21 cellular contexts compared by ENCODE assay signal in genomic region chrX:45046417-45046816, GRCh38.
DNase-seq lines count a peak whose midpoint lies in the region; ATAC-seq, FAIRE-seq and TF ChIP-seq lines count a peak whose summit lies in the region.
"Had no signal": no experiment of that assay in that cellular context is flagged by ENCODE, and none has a peak within 500 bp of the region (broad histone marks: within the 10 kb centered on the region; RNA-seq: fewer than 3 reads in every experiment).

No MANE protein-coding gene starts in this region.

- H3K27ac ChIP-seq in GM23338 (ENCODE audit: low read depth) (no peak overlapping the region), Panc1 (ENCODE audit: low read length) (no peak overlapping the region)
- H3K27ac ChIP-seq: BLaER1, C4-2B, GM23248 had no signal

- CTCF ChIA-PET in Panc1 (lab: Charles Lee): no interaction called here
- CTCF ChIA-PET in activated CD4-positive, alpha-beta T cell treated with anti-CD3 and anti-CD28 coated beads for 36 hours (lab: Charles Lee): interaction anchor here (1.5 kb wide), 1 partner anchor 24 kb away, joined by 5 read pairs; no protein-coding TSS in a partner anchor

- DNase-seq in GM23338 (ENCODE audit: low spot score) (no peak), Panc1 (ENCODE audit: low read depth, low spot score) (no peak), H4 (ENCODE audit: low spot score) (no peak), NCI-H82 (lab: John Stamatoyannopoulos, UW) (no peak)
- DNase-seq in activated CD4-positive, alpha-beta T cell treated with anti-CD3 and anti-CD28 coated beads for 36 hours: no peak
- DNase-seq: Caco-2; CD4-positive, CD25-positive, alpha-beta regulatory T cell; CD8-positive, alpha-beta T cell; DMS153; DND-41; GDM1; GM23248; H7; HCEC 1CT had no signal

- peak; percentile 17 for FAIRE-seq in islet of Langerhans (lab: Jason Lieb, UNC)
- FAIRE-seq: GM12878, GM19239 had no signal

- no peaks in the 10 kb centered on the region for H3F3A ChIP-seq in GM23338 (replicated peaks; ENCODE audit: low read depth)

- ATAC-seq in GM23338: no peak
- no peak for ATAC-seq in Panc1
- no peak for ATAC-seq in HG03196 (IDR thresholded peaks at IDR 0.05; ENCODE audit: unreplicated experiment)
- ATAC-seq in activated CD4-positive, alpha-beta T cell treated with anti-CD3 and anti-CD28 coated beads for 36 hours: no peak
- ATAC-seq: CD8-positive, alpha-beta T cell; GM12878 had no signal

- H3K4me3 Mint-ChIP-seq in GM23338: no peak overlapping the region
- H3K4me3 Mint-ChIP-seq in activated CD4-positive, alpha-beta T cell treated with anti-CD3 and anti-CD28 coated beads for 36 hours: no peak overlapping the region
- H3K4me3 Mint-ChIP-seq: B cell; CD4-positive, CD25-positive, alpha-beta regulatory T cell; CD8-positive, alpha-beta T cell had no signal

- no peaks in the 10 kb centered on the region for H3K4me1 Mint-ChIP-seq in GM23338
- H3K4me1 Mint-ChIP-seq in activated CD4-positive, alpha-beta T cell treated with anti-CD3 and anti-CD28 coated beads for 36 hours: peaks cover 2% of the 10 kb centered on the region
- H3K4me1 Mint-ChIP-seq: B cell had no signal

- TF ChIP-seq CTCF in GM23338 (conservative IDR thresholded peaks at IDR 0.05; ENCODE audit: low read depth in 2 of 2) (no peak), Panc1 (IDR thresholded peaks at IDR 0.05) (no peak)

- H3K27me3 Mint-ChIP-seq in GM23338 (ENCODE audit: insufficient read depth, low read depth, poor library complexity): peaks cover under 1% of the 10 kb centered on the region
- no peaks in the 10 kb centered on the region for H3K27me3 Mint-ChIP-seq in activated CD4-positive, alpha-beta T cell treated with anti-CD3 and anti-CD28 coated beads for 36 hours
- H3K27me3 Mint-ChIP-seq: B cell; CD4-positive, CD25-positive, alpha-beta regulatory T cell had no signal

- H3K4me1 ChIP-seq in GM23338 (ENCODE audit: insufficient read depth): no peaks in the 10 kb centered on the region
- no peaks in the 10 kb centered on the region for H3K4me1 ChIP-seq in Panc1 (ENCODE audit: control insufficient read depth, insufficient read depth, low read length)
- H3K4me1 ChIP-seq: BLaER1, Caco-2 had no signal

- POLR2A ChIA-PET in Panc1 (lab: Charles Lee): no interaction called here
- POLR2A ChIA-PET in activated CD4-positive, alpha-beta T cell treated with anti-CD3 and anti-CD28 coated beads for 36 hours (lab: Charles Lee): no interaction called here

- H3K36me3 Mint-ChIP-seq in GM23338 (ENCODE audit: low read depth): peaks cover 20% of the 10 kb centered on the region; the same call in 2 of the 3 replicates
- peaks cover 8% of the 10 kb centered on the region for H3K36me3 Mint-ChIP-seq in activated CD4-positive, alpha-beta T cell treated with anti-CD3 and anti-CD28 coated beads for 36 hours (ENCODE audit: low read depth)

- no peak overlapping the region for H3K4me3 ChIP-seq in GM23338
- H3K4me3 ChIP-seq in Panc1 (ENCODE audit: low read depth in 2 of 2, low read length in 2 of 2): no peak overlapping the region
- H3K4me3 ChIP-seq: BLaER1, GM12878, GM23248 had no signal

- H3K9me3 Mint-ChIP-seq in GM23338: no peaks in the 10 kb centered on the region; the same call in 2 of the 3 replicates
- no peaks in the 10 kb centered on the region for H3K9me3 Mint-ChIP-seq in activated CD4-positive, alpha-beta T cell treated with anti-CD3 and anti-CD28 coated beads for 36 hours (ENCODE audit: low read depth)
- H3K9me3 Mint-ChIP-seq: CD4-positive, CD25-positive, alpha-beta regulatory T cell; CD8-positive, alpha-beta T cell had no signal

- no peak overlapping the region for H3K4me2 ChIP-seq in GM23338
- H3K4me2 ChIP-seq: BLaER1 had no signal

- H3K27ac Mint-ChIP-seq in GM23338: 0 out of 2 replicates have a peak overlapping the region, but pooled peaks have one; percentile 48
- no peak overlapping the region for H3K27ac Mint-ChIP-seq in activated CD4-positive, alpha-beta T cell treated with anti-CD3 and anti-CD28 coated beads for 36 hours
- H3K27ac Mint-ChIP-seq: B cell; CD4-positive, CD25-positive, alpha-beta regulatory T cell; CD8-positive, alpha-beta T cell had no signal

- no peaks in the 10 kb centered on the region for H3K9me2 ChIP-seq in GM23338 (ENCODE audit: insufficient read depth)

- TSS peak; percentile 27 for BruUV-seq in Panc1 (replicated peaks; lab: Mats Ljungman, UMichigan)

- no peaks in the 10 kb centered on the region for H3K27me3 ChIP-seq in GM23338 (ENCODE audit: insufficient read depth)
- H3K27me3 ChIP-seq in Panc1 (ENCODE audit: control insufficient read depth, insufficient read depth, low read length): no peaks in the 10 kb centered on the region
- H3K27me3 ChIP-seq: BLaER1 had no signal

- no peak overlapping the region for H2AFZ ChIP-seq in GM23338
- H2AFZ ChIP-seq: GM23248 had no signal

- peaks cover 76% of the 10 kb centered on the region for H3K79me2 ChIP-seq in GM23338 (replicated peaks; ENCODE audit: insufficient read depth)

- peaks cover 10% of the 10 kb centered on the region for H4K20me1 ChIP-seq in GM23338 (replicated peaks; ENCODE audit: insufficient read depth)

- no peaks in the 10 kb centered on the region for H3K9me3 ChIP-seq in Panc1 (ENCODE audit: control insufficient read depth, insufficient read depth, low read depth, low read length)
- H3K9me3 ChIP-seq: BLaER1, Caco-2 had no signal

- in situ Hi-C loops in Panc1 (cut with HindIII; ENCODE audit: low pct_unique_long_range_greater_than_20kb, low sequenced_read_pairs): no loop called here

- intact Hi-C loops in Panc1 (cut with micrococcal nuclease; ENCODE audit: unreplicated experiment): no loop called here
- intact Hi-C loops in activated CD4-positive, alpha-beta T cell treated with anti-CD3 and anti-CD28 coated beads for 36 hours (cut with DNase I, micrococcal nuclease): no loop called here

- H3K36me3 ChIP-seq in GM23338 (ENCODE audit: insufficient read depth) (no peaks in the 10 kb centered on the region), Panc1 (ENCODE audit: control insufficient read depth, insufficient read depth, low read length) (no peaks in the 10 kb centered on the region)

TF ChIP-seq in GM23338, 12 proteins besides CTCF, POLR2A, EP300 and RAD21:
- TF ChIP-seq CREB1 (CRISPR knock-in tag; IDR thresholded peaks at IDR 0.05; ENCODE audit: low read depth): no peak
- TF ChIP-seq STAT1 (IDR thresholded peaks at IDR 0.05; ENCODE audit: unreplicated experiment): no peak
- TF ChIP-seq ZNF462 (CRISPR knock-in tag; IDR thresholded peaks at IDR 0.05): no peak
